ENCODE assay signal across 9 cellular contexts in genomic region chr4:70544279-70544870, GRCh38. TPM values are rescaled to one million over a fixed set of nuclear protein-coding genes. Genes with fewer than 3 reads are reported as not detected.
DNase-seq lines count a peak whose midpoint lies in the region; ATAC-seq and TF ChIP-seq lines count a peak whose summit lies in the region.
"Had no signal": no experiment of that assay in that cellular context is flagged by ENCODE, and none has a peak within 500 bp of the region (broad histone marks: within the 10 kb centered on the region; RNA-seq: fewer than 3 reads in every experiment).

No MANE protein-coding gene starts in this region.

- no peak overlapping the region for H3K4me3 Mint-ChIP-seq in H9

- no peak overlapping the region for H3K56ac ChIP-seq in H9 (ENCODE audit: insufficient read length, low read depth, low read length)

- H3K9ac ChIP-seq in H9 (ENCODE audit: extremely low read depth, insufficient read length, low read length) = no peak overlapping the region
- no peak overlapping the region for H3K9ac ChIP-seq in PC-3 (ENCODE audit: low read length)

- no peaks in the 10 kb centered on the region for H3K9me2 ChIP-seq in PC-3 (replicated peaks; ENCODE audit: low read length)

- TF ChIP-seq CTCF in H9 (conservative IDR thresholded peaks at IDR 0.05) (peak; percentile 71), PC-3 (conservative IDR thresholded peaks at IDR 0.05; ENCODE audit: low read depth, low read length) (peak; percentile 91)

- no peak overlapping the region for H3K27ac Mint-ChIP-seq in H9

- no peaks in the 10 kb centered on the region for H3K36me3 ChIP-seq in PC-3 (ENCODE audit: low read depth, low read length)

- H3K9me3 Mint-ChIP-seq in H9 = no peaks in the 10 kb centered on the region

- no peaks in the 10 kb centered on the region for H3K27me3 ChIP-seq in H9 (ENCODE audit: insufficient read depth, low read length)
- peaks cover 56% of the 10 kb centered on the region for H3K27me3 ChIP-seq in PC-3 (ENCODE audit: low read length)

- H3F3A ChIP-seq in PC-3 (ENCODE audit: low read length, unreplicated experiment) = no peaks in the 10 kb centered on the region

- DNase-seq in EL = peak; percentile 19
- no peak for DNase-seq in H9
- peak; percentile 55 for DNase-seq in PC-3
- peak; percentile 32 for DNase-seq in iPS-NIHi7 (ENCODE audit: extremely low spot score)
- DNase-seq in activated CD4-positive, CD25-positive, alpha-beta regulatory T cell treated with anti-CD3 and anti-CD28 coated beads, Interleukin-2, amount 50 U/mL, for 72 hours = no peak
- DNase-seq in NCI-H1930 (lab: John Stamatoyannopoulos, UW) = no peak

- H3K27me3 Mint-ChIP-seq in H9 (ENCODE audit: low read depth) = no peaks in the 10 kb centered on the region

- H2BK120ac ChIP-seq in H9 (ENCODE audit: low read depth, low read length, poor library complexity, severe bottlenecking) = no peak overlapping the region

- no peak overlapping the region for H2BK20ac ChIP-seq in H9 (ENCODE audit: low read depth, low read length, poor library complexity, severe bottlenecking)

- H3K4ac ChIP-seq in H9 (ENCODE audit: low read depth, low read length) = no peak overlapping the region

- no peak overlapping the region for H2BK5ac ChIP-seq in H9 (ENCODE audit: insufficient read length, low read length)

- H4K20me1 ChIP-seq in H9 (ENCODE audit: control insufficient read depth, insufficient read depth, insufficient read length) = no peaks in the 10 kb centered on the region
- no peaks in the 10 kb centered on the region for H4K20me1 ChIP-seq in PC-3 (ENCODE audit: low read length)

- H3K4me2 ChIP-seq in H9 (ENCODE audit: insufficient read depth, insufficient read length, low read length) = no peak overlapping the region
- no peak overlapping the region for H3K4me2 ChIP-seq in PC-3 (ENCODE audit: low read length)

- H3K14ac ChIP-seq in H9 (ENCODE audit: insufficient read depth, low read length) = no peak overlapping the region

- no peak overlapping the region for H3K23ac ChIP-seq in H9 (ENCODE audit: insufficient read length, low read depth, low read length)

- no peaks in the 10 kb centered on the region for H3K23me2 ChIP-seq in H9 (ENCODE audit: insufficient read length, low read depth, low read length, poor library complexity, severe bottlenecking)

- H3K4me1 ChIP-seq in H9 (ENCODE audit: insufficient read depth, low read length) = no peaks in the 10 kb centered on the region
- no peaks in the 10 kb centered on the region for H3K4me1 ChIP-seq in PC-3 (ENCODE audit: insufficient read depth, low read length)

- H4K5ac ChIP-seq in H9 (ENCODE audit: insufficient read length, low read depth, low read length) = no peak overlapping the region

- POLR2A ChIA-PET in PC-3 (lab: Charles Lee; ENCODE audit: unreplicated experiment) = no interaction called here

- no peak overlapping the region for H2BK12ac ChIP-seq in H9 (ENCODE audit: insufficient read length, low read depth, low read length)

- intact Hi-C loops in PC-3 (cut with micrococcal nuclease) = no loop called here

- no peaks in the 10 kb centered on the region for H3K79me1 ChIP-seq in H9 (ENCODE audit: insufficient read depth, low read depth, low read length, poor library complexity, severe bottlenecking)

- H3K27ac ChIP-seq in H9 (ENCODE audit: insufficient read length, low read depth, low read length) = no peak overlapping the region
- H3K27ac ChIP-seq in PC-3 (ENCODE audit: low read length) = no peak overlapping the region

- H2AFZ ChIP-seq in H9 (ENCODE audit: low read length) = no peak overlapping the region
- no peak overlapping the region for H2AFZ ChIP-seq in PC-3 (ENCODE audit: low read length)

- 0 out of 4 replicates have a peak, but pooled peaks cover 0 to 5% of the 10 kb centered on the region in 2 experiments for H3K4me1 Mint-ChIP-seq in H9

- CTCF ChIA-PET in PC-3 (lab: Charles Lee) = no interaction called here

- no peak overlapping the region for H2AK5ac ChIP-seq in H9 (ENCODE audit: insufficient read length, low read length)

- no TSS peak for BruUV-seq in PC-3 (replicated peaks; lab: Mats Ljungman, UMichigan)

- H3K18ac ChIP-seq in H9 (ENCODE audit: insufficient read length, low read depth, low read length) = no peak overlapping the region

- H3K36me3 Mint-ChIP-seq in H9 (ENCODE audit: insufficient read depth in 1 of 3, low read depth in 3 of 3) = no peaks in the 10 kb centered on the region

- H2BK15ac ChIP-seq in H9 (ENCODE audit: low read depth, low read length) = no peak overlapping the region

- H3K9me3 ChIP-seq in H9 (ENCODE audit: control insufficient read depth, low read depth, low read length) = no peaks in the 10 kb centered on the region
- no peaks in the 10 kb centered on the region for H3K9me3 ChIP-seq in PC-3 (ENCODE audit: low read length)

- peak; percentile 67 for ATAC-seq in PC-3
- no peak for ATAC-seq in HG02970 (IDR thresholded peaks at IDR 0.05; ENCODE audit: low FRiP score, unreplicated experiment)
- ATAC-seq in GM19324 (IDR thresholded peaks at IDR 0.05; ENCODE audit: low FRiP score, unreplicated experiment) = no peak

- no peak overlapping the region for H3T11ph ChIP-seq in H9 (ENCODE audit: low read length)

- no peak overlapping the region for H4K8ac ChIP-seq in H9 (replicated peaks; ENCODE audit: insufficient read length, low read depth, low read length)

- H4K91ac ChIP-seq in H9 (ENCODE audit: insufficient read length, low read depth, low read length) = no peak overlapping the region

- H3K4me3 ChIP-seq in PC-3 (ENCODE audit: low read length) = no peak overlapping the region
- H3K4me3 ChIP-seq: lung had no signal

- H3K79me2 ChIP-seq in H9 (ENCODE audit: insufficient read depth, low read length) (no peaks in the 10 kb centered on the region), PC-3 (ENCODE audit: low read length) (no peaks in the 10 kb centered on the region)

RNA-seq across cellular contexts. Expression of gene AMTN, which starts 26.0 kb away (rescaled TPM):
- total RNA-seq in H9 (2021) (not detected in 2 replicates), PC-3 (2014; rRNA removed) (0.40 TPM in 1 of 2 replicates, not detected in the other)

RNA-seq across cellular contexts. Expression of gene AMBN, which starts 47.7 kb away (rescaled TPM):
- not detected in 2 replicates for total RNA-seq in H9 (2021)
- not detected in 2 replicates for total RNA-seq in PC-3 (2014; rRNA removed)
- total RNA-seq: lung had no signal

Comparison
In these comparisons a context has a peak if more than half of its experiments do, and no peak if none do; other contexts are left out.
1. DNase-seq: peak in EL (single experiment), PC-3 (single experiment) and iPS-NIHi7 (single experiment); none in H9 (single experiment), activated CD4-positive, CD25-positive, alpha-beta regulatory T cell treated with anti-CD3 and anti-CD28 coated beads, Interleukin-2, amount 50 U/mL, for 72 hours (single experiment) and NCI-H1930 (0 of 2).